In the genomic region with DNA sequence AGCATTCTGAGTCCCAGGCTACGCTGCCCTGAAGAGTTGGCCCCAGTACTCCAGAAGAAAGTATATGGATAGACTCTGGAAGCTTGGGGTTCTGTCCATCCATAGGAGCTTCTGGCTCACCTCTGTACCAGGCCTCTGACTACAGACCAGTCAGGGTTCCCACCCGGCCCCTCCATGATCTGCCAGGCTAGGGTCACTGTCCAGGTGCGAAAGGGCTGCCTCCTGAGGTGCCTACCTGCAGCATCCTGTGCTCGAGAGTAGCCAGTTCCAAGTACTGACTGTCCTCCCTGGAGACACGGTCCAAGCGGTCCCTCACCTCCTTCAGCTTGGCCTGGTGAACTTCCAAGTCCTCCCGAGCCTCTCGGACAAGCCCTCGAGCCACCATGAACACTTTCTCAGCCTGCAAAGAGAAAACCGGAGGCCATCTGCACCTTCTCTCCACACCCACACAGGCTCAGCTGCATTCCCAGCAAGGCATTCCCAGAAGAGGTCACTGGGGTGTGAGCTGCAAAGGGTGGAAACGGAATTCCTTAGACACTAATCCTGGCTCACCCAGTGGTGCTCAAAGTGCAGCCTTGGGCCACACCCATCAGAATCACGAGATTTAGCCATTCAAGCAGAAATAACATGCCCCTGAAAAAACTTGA, we compare ENCODE assay signal across 1 cellular context.
TF ChIP-seq lines count a peak whose summit lies in the region.

No MANE protein-coding gene starts in this region.

TF ChIP-seq in IMR-90, 13 proteins besides CTCF, POLR2A, EP300 and RAD21:
- no peak for TF ChIP-seq RFX5 (IDR thresholded peaks at IDR 0.05; ENCODE audit: low read depth, low read length)
- no peak for TF ChIP-seq MXI1 (IDR thresholded peaks at IDR 0.05; ENCODE audit: borderline replicate concordance, low read depth, low read length)
- no peak for TF ChIP-seq NFE2L2 (IDR thresholded peaks at IDR 0.05; ENCODE audit: low read depth, low read length)
- TF ChIP-seq, protein P1, sequence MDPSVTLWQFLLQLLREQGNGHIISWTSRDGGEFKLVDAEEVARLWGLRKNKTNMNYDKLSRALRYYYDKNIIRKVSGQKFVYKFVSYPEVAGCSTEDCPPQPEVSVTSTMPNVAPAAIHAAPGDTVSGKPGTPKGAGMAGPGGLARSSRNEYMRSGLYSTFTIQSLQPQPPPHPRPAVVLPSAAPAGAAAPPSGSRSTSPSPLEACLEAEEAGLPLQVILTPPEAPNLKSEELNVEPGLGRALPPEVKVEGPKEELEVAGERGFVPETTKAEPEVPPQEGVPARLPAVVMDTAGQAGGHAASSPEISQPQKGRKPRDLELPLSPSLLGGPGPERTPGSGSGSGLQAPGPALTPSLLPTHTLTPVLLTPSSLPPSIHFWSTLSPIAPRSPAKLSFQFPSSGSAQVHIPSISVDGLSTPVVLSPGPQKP (IDR thresholded peaks at IDR 0.05; ENCODE audit: borderline replicate concordance, low read depth, low read length), result no peak
- no peak for TF ChIP-seq FOS (IDR thresholded peaks at IDR 0.05; ENCODE audit: low read depth, low read length)
- no peak for TF ChIP-seq BHLHE40 (IDR thresholded peaks at IDR 0.05; ENCODE audit: low read depth, low read length)
- no peak for TF ChIP-seq CEBPB (IDR thresholded peaks at IDR 0.05; ENCODE audit: low read depth, low read length)
- TF ChIP-seq MAFK (IDR thresholded peaks at IDR 0.05; ENCODE audit: low read depth, low read length), result no peak
- TF ChIP-seq, protein P2, sequence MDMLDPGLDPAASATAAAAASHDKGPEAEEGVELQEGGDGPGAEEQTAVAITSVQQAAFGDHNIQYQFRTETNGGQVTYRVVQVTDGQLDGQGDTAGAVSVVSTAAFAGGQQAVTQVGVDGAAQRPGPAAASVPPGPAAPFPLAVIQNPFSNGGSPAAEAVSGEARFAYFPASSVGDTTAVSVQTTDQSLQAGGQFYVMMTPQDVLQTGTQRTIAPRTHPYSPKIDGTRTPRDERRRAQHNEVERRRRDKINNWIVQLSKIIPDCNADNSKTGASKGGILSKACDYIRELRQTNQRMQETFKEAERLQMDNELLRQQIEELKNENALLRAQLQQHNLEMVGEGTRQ (IDR thresholded peaks at IDR 0.05; ENCODE audit: low read depth, low read length), result no peak
- TF ChIP-seq CHD1 (IDR thresholded peaks at IDR 0.05; ENCODE audit: low read depth, low read length), result no peak
- TF ChIP-seq SMC3 (IDR thresholded peaks at IDR 0.05; ENCODE audit: low read depth, low read length), result no peak
- no peak for TF ChIP-seq RCOR1 (IDR thresholded peaks at IDR 0.05; ENCODE audit: insufficient replicate concordance, low read length)
- no peak for TF ChIP-seq MAZ (IDR thresholded peaks at IDR 0.05; ENCODE audit: borderline replicate concordance, low read depth, low read length)
